Comparison of ENCODE assay signal across 22 cellular contexts in genomic region chr12:25115677-25116076, GRCh38.
"Had no signal": no experiment of that assay in that cellular context is flagged by ENCODE, and none has a peak within 500 bp of the region (broad histone marks: within the 10 kb centered on the region; RNA-seq: fewer than 3 reads in every experiment).

No MANE protein-coding gene starts in this region.

- H3K27me3 Mint-ChIP-seq: activated B cell treated with CpG ODN at 0.5 μM for 24 hours; activated CD8-positive, alpha-beta T cell treated with anti-CD3 and anti-CD28 coated beads for 36 hours; activated naive CD8-positive, alpha-beta T cell treated with anti-CD3 and anti-CD28 coated beads, Interleukin-2, amount 10 ng/mL, durations not matched to agents 7 days and 5 days; activated T-cell treated with anti-CD3 and anti-CD28 coated beads, Interleukin-2, amount 50 U/mL, for 24 hours; brain; central memory CD8-positive, alpha-beta T cell; stimulated activated naive CD8-positive, alpha-beta T cell treated with anti-CD3 and anti-CD28 coated beads, Interleukin-15, Interleukin-2, amounts not matched to agents 100 ng/mL and 50 ng/mL, for 24 hours had no signal

- ATAC-seq: activated CD8-positive, alpha-beta T cell treated with anti-CD3 and anti-CD28 coated beads for 36 hours had no signal

- H3K36me3 ChIP-seq: colonic mucosa, suprapubic skin had no signal

- H3K9me3 Mint-ChIP-seq: activated B cell treated with CpG ODN at 0.5 μM for 24 hours; activated CD8-positive, alpha-beta T cell treated with anti-CD3 and anti-CD28 coated beads for 36 hours; activated naive CD8-positive, alpha-beta T cell treated with anti-CD3 and anti-CD28 coated beads, Interleukin-2, amount 10 ng/mL, durations not matched to agents 7 days and 5 days; activated T-cell treated with anti-CD3 and anti-CD28 coated beads, Interleukin-2, amount 50 U/mL, for 24 hours; activated T-helper 2 cell treated with anti-CD3 and anti-CD28 coated beads, Interferon-gamma antibody, Interleukin-2, Interleukin-4, amounts not matched to agents 10 μg/mL and 5 μg/mL and 100 μg/mL, durations not matched to agents 14 hours and 24 hours and 36 hours; brain; central memory CD8-positive, alpha-beta T cell; nephron; stimulated activated naive CD8-positive, alpha-beta T cell treated with anti-CD3 and anti-CD28 coated beads, Interleukin-15, Interleukin-2, amounts not matched to agents 100 ng/mL and 50 ng/mL, for 24 hours had no signal

- H3K4me3 Mint-ChIP-seq: activated B cell treated with CpG ODN at 0.5 μM for 24 hours; activated CD8-positive, alpha-beta T cell treated with anti-CD3 and anti-CD28 coated beads for 36 hours; activated naive CD8-positive, alpha-beta T cell treated with anti-CD3 and anti-CD28 coated beads, Interleukin-2, amount 10 ng/mL, durations not matched to agents 7 days and 5 days; activated T-cell treated with anti-CD3 and anti-CD28 coated beads, Interleukin-2, amount 50 U/mL, for 24 hours; brain; central memory CD8-positive, alpha-beta T cell; nephron; stimulated activated naive CD8-positive, alpha-beta T cell treated with anti-CD3 and anti-CD28 coated beads, Interleukin-15, Interleukin-2, amounts not matched to agents 100 ng/mL and 50 ng/mL, for 24 hours had no signal

- H3K4me1 Mint-ChIP-seq: brain, nephron had no signal

- H3K9me3 ChIP-seq: colonic mucosa, suprapubic skin had no signal

- H3K27ac ChIP-seq: colonic mucosa, suprapubic skin had no signal

- FAIRE-seq: frontal cortex had no signal

- H3K27ac Mint-ChIP-seq: activated B cell treated with CpG ODN at 0.5 μM for 24 hours; activated CD8-positive, alpha-beta T cell treated with anti-CD3 and anti-CD28 coated beads for 36 hours; activated naive CD8-positive, alpha-beta T cell treated with anti-CD3 and anti-CD28 coated beads, Interleukin-2, amount 10 ng/mL, durations not matched to agents 7 days and 5 days; activated T-cell treated with anti-CD3 and anti-CD28 coated beads, Interleukin-2, amount 50 U/mL, for 24 hours; activated T-helper 2 cell treated with anti-CD3 and anti-CD28 coated beads, Interferon-gamma antibody, Interleukin-2, Interleukin-4, amounts not matched to agents 10 μg/mL and 5 μg/mL and 100 μg/mL, durations not matched to agents 14 hours and 24 hours and 36 hours; brain; stimulated activated naive CD8-positive, alpha-beta T cell treated with anti-CD3 and anti-CD28 coated beads, Interleukin-15, Interleukin-2, amounts not matched to agents 100 ng/mL and 50 ng/mL, for 24 hours had no signal

- H3K36me3 Mint-ChIP-seq: activated naive CD8-positive, alpha-beta T cell treated with anti-CD3 and anti-CD28 coated beads, Interleukin-2, amount 10 ng/mL, durations not matched to agents 7 days and 5 days; brain had no signal

- DNase-seq: activated B cell treated with CpG ODN at 0.5 μM for 24 hours; activated CD4-positive, alpha-beta T cell treated with anti-CD3 and anti-CD28 coated beads for 4 hours; activated CD8-positive, alpha-beta T cell treated with anti-CD3 and anti-CD28 coated beads for 36 hours; activated naive CD4-positive, alpha-beta T cell treated with Interleukin-2 at 50 U/mL for 16 hours; activated naive CD8-positive, alpha-beta T cell treated with anti-CD3 and anti-CD28 coated beads, Interleukin-2, amount 10 ng/mL, durations not matched to agents 7 days and 5 days; activated T-cell treated with anti-CD3 and anti-CD28 coated beads, Interleukin-2, amount 50 U/mL, for 24 hours; colonic mucosa; hypothalamus; kidney glomerular epithelial cell; midbrain; stimulated activated CD4-positive, alpha-beta T cell treated with anti-CD3 and anti-CD28 coated beads, Interleukin-12 subunit alpha, Interleukin-12 subunit beta, amount 100 ng/mL, for 4 hours; stimulated activated CD4-positive, alpha-beta T cell treated with anti-CD3 and anti-CD28 coated beads, Interleukin-1b, Interleukin-23, amount 100 ng/mL, for 48 hours; T-helper 1 cell; T-helper 9 cell; trophoblast cell had no signal

- H3K4me1 ChIP-seq: colonic mucosa, suprapubic skin had no signal

- H3K27me3 ChIP-seq: colonic mucosa, suprapubic skin had no signal

- H3K4me3 ChIP-seq: colonic mucosa, suprapubic skin had no signal
